ENCODE assay signal across 19 cellular contexts in genomic region chrX:100407784-100408642, GRCh38. TPM values are rescaled to one million over a fixed set of nuclear protein-coding genes. Genes with fewer than 3 reads are reported as not detected.
DNase-seq lines count a peak whose midpoint lies in the region; ATAC-seq, FAIRE-seq and TF ChIP-seq lines count a peak whose summit lies in the region.
"Had no signal": no experiment of that assay in that cellular context is flagged by ENCODE, and none has a peak within 500 bp of the region (broad histone marks: within the 10 kb centered on the region; RNA-seq: fewer than 3 reads in every experiment).

No MANE protein-coding gene starts in this region.

- no peak for ATAC-seq in IMR-90 (ENCODE audit: low read depth)
- no peak for ATAC-seq in right cardiac atrium
- ATAC-seq: SK-N-SH treated with all-trans-retinoic acid at 6 μM for 48 hours had no signal

- peaks cover 5% of the 10 kb centered on the region for H3K9me3 Mint-ChIP-seq in progenitor cell of endocrine pancreas (ENCODE audit: low read depth)
- H3K9me3 Mint-ChIP-seq: activated naive CD8-positive, alpha-beta T cell treated with anti-CD3 and anti-CD28 coated beads for 36 hours had no signal

- no peak overlapping the region for H3K4me2 ChIP-seq in IMR-90 (ENCODE audit: low read depth, low read length)

- no peak overlapping the region for H4K8ac ChIP-seq in IMR-90 (ENCODE audit: low read depth in 2 of 2, low read length in 2 of 2)

- no peak overlapping the region for H3K23ac ChIP-seq in IMR-90 (ENCODE audit: low read depth, low read length)

- H3K9me1 ChIP-seq in IMR-90 (ENCODE audit: insufficient read depth, low read length), result no peaks in the 10 kb centered on the region

- no peak overlapping the region for H3K14ac ChIP-seq in IMR-90 (replicated peaks; ENCODE audit: low read depth, low read length)

- no peak overlapping the region for H3K56ac ChIP-seq in IMR-90 (ENCODE audit: extremely low read depth, insufficient read depth, low read length)

- H4K5ac ChIP-seq in IMR-90 (ENCODE audit: low read depth, low read length), result no peak overlapping the region

- no peak overlapping the region for H3K9ac ChIP-seq in IMR-90 (ENCODE audit: low read depth, low read length)

- intact Hi-C loops in IMR-90 (cut with micrococcal nuclease), result no loop called here
- intact Hi-C loops in right cardiac atrium (cut with DNase I), result no loop called here

- H3K27me3 Mint-ChIP-seq in progenitor cell of endocrine pancreas, result peaks cover 77% of the 10 kb centered on the region

- no peak overlapping the region for H2BK5ac ChIP-seq in IMR-90 (ENCODE audit: low read depth, low read length, poor library complexity, severe bottlenecking)

- H2AFZ ChIP-seq in IMR-90 (replicated peaks; ENCODE audit: low read length, poor library complexity), result peak overlapping the region; percentile 39

- TF ChIP-seq CTCF in GM13977 (IDR thresholded peaks at IDR 0.05; ENCODE audit: extremely low read depth, insufficient read depth, missing control alignments) (no peak), IMR-90 (conservative IDR thresholded peaks at IDR 0.05; ENCODE audit: low read depth, low read length) (no peak), progenitor cell of endocrine pancreas (IDR thresholded peaks at IDR 0.05; ENCODE audit: unreplicated experiment) (no peak)

- in situ Hi-C loops in GM13977 (cut with MboI; ENCODE audit: low pct_unique_long_range_greater_than_20kb, low sequenced_read_pairs, unreplicated experiment), result no loop called here
- in situ Hi-C loops in IMR-90 (cut with MboI; ENCODE audit: low sequenced_read_pairs), result no loop called here

- 35% methylated on average over 63 of the region's 76 CpGs; no CpG with 5 or more reads in 1 of the 2 experiments for WGBS in IMR-90 (ENCODE audit: extremely low coverage in 2 of 2, insufficient read length in 1 of 2), 2 experiments
- WGBS in right cardiac atrium, result 6% methylated on average over 76 of the region's 76 CpGs

- H3K4me1 ChIP-seq in IMR-90 (ENCODE audit: control insufficient read depth, insufficient read depth, low read length) (no peaks in the 10 kb centered on the region), right cardiac atrium (ENCODE audit: control insufficient read depth, insufficient read depth, low read length) (no peaks in the 10 kb centered on the region), SJCRH30 (no peaks in the 10 kb centered on the region)

- no peaks in the 10 kb centered on the region for H3K79me1 ChIP-seq in IMR-90 (ENCODE audit: low read depth in 1 of 2, low read length in 2 of 2)

- DNase-seq in GM13977 (ENCODE audit: low spot score) (peak; percentile 33), IMR-90 (no peak), right cardiac atrium (peak in 1 of 3 donors; percentile 48), progenitor cell of endocrine pancreas (ENCODE audit: low spot score, unreplicated experiment) (no peak), SJCRH30 (no peak), NCI-H2171 (lab: John Stamatoyannopoulos, UW) (no peak), GM12891 (ENCODE audit: insufficient read length, low spot score) (no peak)
- DNase-seq: activated naive CD8-positive, alpha-beta T cell treated with anti-CD3 and anti-CD28 coated beads for 36 hours; activated T-cell treated with anti-CD3 and anti-CD28 coated beads for 4 hours; C1 segment of cervical spinal cord; immature natural killer cell; NCI-H1092; NCI-H2227 treated with DMSO at 0.1 percent for 48 hours; stimulated activated CD4-positive, alpha-beta T cell treated with anti-CD3 and anti-CD28 coated beads, Interleukin-2, amount 100 ng/mL, for 24 hours; stimulated activated CD8-positive, alpha-beta memory T cell treated with anti-CD3 and anti-CD28 coated beads, Interleukin-4, amount 100 ng/mL, for 48 hours had no signal

- no TSS peak for BruUV-seq in IMR-90 (replicated peaks; lab: Mats Ljungman, UMichigan)

- no peak for TF ChIP-seq POLR2A in IMR-90 (IDR thresholded peaks at IDR 0.05; ENCODE audit: low read depth, low read length)
- TF ChIP-seq POLR2A in GM12891 (IDR thresholded peaks at IDR 0.05; ENCODE audit: low read depth, low read length), result no peak

- H3K36me3 ChIP-seq in IMR-90 (ENCODE audit: control insufficient read depth, insufficient read depth, low read length), result no peaks in the 10 kb centered on the region
- no peaks in the 10 kb centered on the region for H3K36me3 ChIP-seq in SJCRH30

- H3K27ac ChIP-seq in IMR-90 (ENCODE audit: insufficient read depth, low read length) (no peak overlapping the region), right cardiac atrium (ENCODE audit: low read length) (no peak overlapping the region), SJCRH30 (no peak overlapping the region)

- H3K4me3 Mint-ChIP-seq in progenitor cell of endocrine pancreas (ENCODE audit: low read depth), result peak overlapping the region; percentile 61
- H3K4me3 Mint-ChIP-seq: activated naive CD8-positive, alpha-beta T cell treated with anti-CD3 and anti-CD28 coated beads for 36 hours; immature natural killer cell had no signal

- no peaks in the 10 kb centered on the region for H4K20me1 ChIP-seq in IMR-90 (ENCODE audit: insufficient read depth, low read length)

- H3K9me3 ChIP-seq in IMR-90 (ENCODE audit: control insufficient read depth, insufficient read depth, low read length) (peaks cover 14% of the 10 kb centered on the region), right cardiac atrium (ENCODE audit: control insufficient read depth, low read length) (no peaks in the 10 kb centered on the region), SJCRH30 (replicated peaks) (no peaks in the 10 kb centered on the region)

- no peak overlapping the region for H2AK9ac ChIP-seq in IMR-90 (replicated peaks; ENCODE audit: low read depth, low read length, poor library complexity)

- no peak for FAIRE-seq in GM12891 (lab: Jason Lieb, UNC)
- FAIRE-seq: colon, GM12892, urothelium cell line had no signal

- H3K36me3 Mint-ChIP-seq in progenitor cell of endocrine pancreas (ENCODE audit: insufficient read depth), result peaks cover 18% of the 10 kb centered on the region
- H3K36me3 Mint-ChIP-seq: immature natural killer cell had no signal

- POLR2A ChIA-PET in IMR-90 (lab: Charles Lee; ENCODE audit: unreplicated experiment), result no interaction called here

- no peak overlapping the region for H2BK15ac ChIP-seq in IMR-90 (ENCODE audit: low read depth, low read length)

- peaks cover 31% of the 10 kb centered on the region for H3K4me1 Mint-ChIP-seq in progenitor cell of endocrine pancreas (ENCODE audit: low read depth)
- H3K4me1 Mint-ChIP-seq: immature natural killer cell had no signal

- dilution Hi-C loops in IMR-90 (cut with HindIII; ENCODE audit: low sequenced_read_pairs, unreplicated experiment), result no loop called here

- H2BK20ac ChIP-seq in IMR-90 (ENCODE audit: low read depth, low read length), result no peak overlapping the region

- no peak overlapping the region for H4K91ac ChIP-seq in IMR-90 (ENCODE audit: insufficient read depth, low read depth, low read length)

- H3K18ac ChIP-seq in IMR-90 (ENCODE audit: low read depth, low read length), result no peak overlapping the region

- no peak overlapping the region for H3K4ac ChIP-seq in IMR-90 (ENCODE audit: low read depth, low read length)

- no peak overlapping the region for H2BK120ac ChIP-seq in IMR-90 (ENCODE audit: low read depth, low read length)

- peak overlapping the region; percentile 57 for H3K27ac Mint-ChIP-seq in progenitor cell of endocrine pancreas
- H3K27ac Mint-ChIP-seq: activated naive CD8-positive, alpha-beta T cell treated with anti-CD3 and anti-CD28 coated beads for 36 hours; immature natural killer cell had no signal

- peaks cover 36% of the 10 kb centered on the region for H3K27me3 ChIP-seq in IMR-90 (ENCODE audit: control insufficient read depth, insufficient read depth, low read length)
- no peaks in the 10 kb centered on the region for H3K27me3 ChIP-seq in right cardiac atrium (ENCODE audit: control insufficient read depth, insufficient read depth)
- H3K27me3 ChIP-seq in SJCRH30, result no peaks in the 10 kb centered on the region

- CTCF ChIA-PET in IMR-90 (lab: Yijun Ruan, JAX), result no interaction called here

- H2AK5ac ChIP-seq in IMR-90 (ENCODE audit: low read depth, low read length), result no peak overlapping the region

- H3K4me3 ChIP-seq in IMR-90 (ENCODE audit: insufficient read depth, low read depth, low read length) (no peak overlapping the region), right cardiac atrium (ENCODE audit: low read length) (peak overlapping the region; percentile 48), SJCRH30 (no peak overlapping the region)

- no peak for TF ChIP-seq RAD21 in IMR-90 (IDR thresholded peaks at IDR 0.05; ENCODE audit: low read length)

TF ChIP-seq in IMR-90, 13 proteins besides CTCF, POLR2A, EP300 and RAD21 (continues in another document):
- TF ChIP-seq RCOR1 (IDR thresholded peaks at IDR 0.05; ENCODE audit: insufficient replicate concordance, low read length), result no peak
- TF ChIP-seq CEBPB (IDR thresholded peaks at IDR 0.05; ENCODE audit: low read depth, low read length), result no peak
- no peak for TF ChIP-seq FOS (IDR thresholded peaks at IDR 0.05; ENCODE audit: low read depth, low read length)
- TF ChIP-seq USF2 (IDR thresholded peaks at IDR 0.05; ENCODE audit: low read depth, low read length), result no peak

TF ChIP-seq in GM12891, 5 proteins besides CTCF, POLR2A, EP300 and RAD21:
- TF ChIP-seq POLR2AphosphoS5 (IDR thresholded peaks at IDR 0.05; ENCODE audit: low read depth, low read length), result no peak
- no peak for TF ChIP-seq TAF1 (IDR thresholded peaks at IDR 0.05; ENCODE audit: low read depth, low read length)
- TF ChIP-seq POU2F2 (IDR thresholded peaks at IDR 0.05; ENCODE audit: low read depth, low read length), result no peak
- TF ChIP-seq SPI1 (IDR thresholded peaks at IDR 0.05; ENCODE audit: low read depth, low read length), result no peak
- TF ChIP-seq PAX5 (IDR thresholded peaks at IDR 0.05; ENCODE audit: insufficient read depth, low read length, severe bottlenecking), result no peak
TF ChIP-seq in GM12891: peak in this region for 0.

RNA-seq across cellular contexts. Expression of gene PCDH19, which starts 2.1 kb away (rescaled TPM):
- total RNA-seq in IMR-90 (2012; rRNA removed) (not detected in 2 replicates), right cardiac atrium (under 1 TPM; 0.26 to 0.40 (median 0.34) TPM), progenitor cell of endocrine pancreas (33.3 and 47.5 TPM in 2 replicates)
- polyA plus RNA-seq in IMR-90 (2012; rRNA removed) (not detected in 2 replicates), right cardiac atrium (0.25 TPM)
- under 0.01 TPM in 2 replicates for polyA plus RNA-seq in IMR-90 (2012; cell fraction: cytosol; rRNA removed)
- 0.01 and 0.02 TPM in 2 replicates for polyA plus RNA-seq in IMR-90 (2012; cell fraction: nucleus; rRNA removed; ENCODE audit: low replicate concordance)
- total RNA-seq in SJCRH30 (2014; rRNA removed; shearing (Covaris generic)), result 0.30 TPM in 2 replicates
- polyA plus RNA-seq in GM12891 (2012; ENCODE audit: low read depth, missing spikeins), result not detected
- total RNA-seq: activated naive CD8-positive, alpha-beta T cell treated with anti-CD3 and anti-CD28 coated beads for 36 hours had no signal
- polyA plus RNA-seq: immature natural killer cell had no signal

Comparison
In these comparisons a context has a peak if more than half of its experiments do, and no peak if none do; other contexts are left out.
1. RNA of gene PCDH19, which starts 2.1 kb away (total RNA-seq): 33.3 to 47.5 TPM in progenitor cell of endocrine pancreas; 0.26 to 0.40 TPM in right cardiac atrium, 0.30 TPM in SJCRH30 and not detected in IMR-90; every median in the first group is over 10 times any median in the second.